In the genomic region with DNA sequence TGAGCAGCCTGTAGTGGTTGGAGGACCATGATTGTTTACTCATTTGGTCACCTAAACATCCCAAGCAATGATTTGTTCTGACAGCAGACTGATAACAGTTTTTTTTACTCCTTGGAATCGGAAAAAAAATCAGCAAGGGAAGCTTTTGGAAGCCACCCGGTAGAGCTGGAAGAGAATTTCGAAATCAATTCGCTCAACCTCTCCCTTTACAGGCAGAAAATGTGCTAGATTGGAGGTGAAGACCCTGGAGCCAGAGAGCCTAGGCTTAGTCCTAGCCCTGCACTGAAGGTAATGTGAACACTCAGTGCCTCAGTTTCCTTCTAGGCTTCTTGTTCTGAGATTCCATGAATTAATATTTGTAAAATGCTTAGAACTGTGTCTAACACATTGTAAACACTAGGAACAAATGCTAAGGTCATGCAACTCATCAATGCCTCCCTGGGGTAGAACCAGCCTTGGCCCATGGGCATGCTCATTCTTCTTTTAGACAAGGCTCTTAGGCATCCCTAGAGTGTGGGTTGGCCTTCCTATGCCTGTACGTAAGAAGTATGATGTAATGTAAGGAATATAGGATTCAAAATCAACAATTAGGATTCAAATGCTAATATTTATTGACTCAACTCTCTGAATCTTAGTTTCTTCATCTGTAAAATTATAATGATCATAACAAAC, we compare ENCODE assay signal across 4 cellular contexts.
TF ChIP-seq lines count a peak whose summit lies in the region.

No MANE protein-coding gene starts in this region.

TF ChIP-seq in SK-N-SH, 30 proteins besides CTCF, POLR2A, EP300 and RAD21 (continued from another document and continues in another):
- TF ChIP-seq, protein P1, sequence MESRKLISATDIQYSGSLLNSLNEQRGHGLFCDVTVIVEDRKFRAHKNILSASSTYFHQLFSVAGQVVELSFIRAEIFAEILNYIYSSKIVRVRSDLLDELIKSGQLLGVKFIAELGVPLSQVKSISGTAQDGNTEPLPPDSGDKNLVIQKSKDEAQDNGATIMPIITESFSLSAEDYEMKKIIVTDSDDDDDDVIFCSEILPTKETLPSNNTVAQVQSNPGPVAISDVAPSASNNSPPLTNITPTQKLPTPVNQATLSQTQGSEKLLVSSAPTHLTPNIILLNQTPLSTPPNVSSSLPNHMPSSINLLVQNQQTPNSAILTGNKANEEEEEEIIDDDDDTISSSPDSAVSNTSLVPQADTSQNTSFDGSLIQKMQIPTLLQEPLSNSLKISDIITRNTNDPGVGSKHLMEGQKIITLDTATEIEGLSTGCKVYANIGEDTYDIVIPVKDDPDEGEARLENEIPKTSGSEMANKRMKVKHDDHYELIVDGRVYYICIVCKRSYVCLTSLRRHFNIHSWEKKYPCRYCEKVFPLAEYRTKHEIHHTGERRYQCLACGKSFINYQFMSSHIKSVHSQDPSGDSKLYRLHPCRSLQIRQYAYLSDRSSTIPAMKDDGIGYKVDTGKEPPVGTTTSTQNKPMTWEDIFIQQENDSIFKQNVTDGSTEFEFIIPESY (IDR thresholded peaks at IDR 0.05; ENCODE audit: borderline replicate concordance, low read depth): no peak
- TF ChIP-seq EZH2phosphoT487 (IDR thresholded peaks at IDR 0.05; ENCODE audit: borderline replicate concordance, low read depth): no peak
- TF ChIP-seq, protein P2, sequence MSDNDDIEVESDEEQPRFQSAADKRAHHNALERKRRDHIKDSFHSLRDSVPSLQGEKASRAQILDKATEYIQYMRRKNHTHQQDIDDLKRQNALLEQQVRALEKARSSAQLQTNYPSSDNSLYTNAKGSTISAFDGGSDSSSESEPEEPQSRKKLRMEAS (IDR thresholded peaks at IDR 0.05; ENCODE audit: low read depth): no peak
- TF ChIP-seq, protein P3, sequence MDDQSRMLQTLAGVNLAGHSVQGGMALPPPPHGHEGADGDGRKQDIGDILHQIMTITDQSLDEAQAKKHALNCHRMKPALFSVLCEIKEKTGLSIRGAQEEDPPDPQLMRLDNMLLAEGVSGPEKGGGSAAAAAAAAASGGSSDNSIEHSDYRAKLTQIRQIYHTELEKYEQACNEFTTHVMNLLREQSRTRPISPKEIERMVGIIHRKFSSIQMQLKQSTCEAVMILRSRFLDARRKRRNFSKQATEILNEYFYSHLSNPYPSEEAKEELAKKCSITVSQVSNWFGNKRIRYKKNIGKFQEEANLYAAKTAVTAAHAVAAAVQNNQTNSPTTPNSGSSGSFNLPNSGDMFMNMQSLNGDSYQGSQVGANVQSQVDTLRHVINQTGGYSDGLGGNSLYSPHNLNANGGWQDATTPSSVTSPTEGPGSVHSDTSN (IDR thresholded peaks at IDR 0.05): no peak
- TF ChIP-seq, protein P4, sequence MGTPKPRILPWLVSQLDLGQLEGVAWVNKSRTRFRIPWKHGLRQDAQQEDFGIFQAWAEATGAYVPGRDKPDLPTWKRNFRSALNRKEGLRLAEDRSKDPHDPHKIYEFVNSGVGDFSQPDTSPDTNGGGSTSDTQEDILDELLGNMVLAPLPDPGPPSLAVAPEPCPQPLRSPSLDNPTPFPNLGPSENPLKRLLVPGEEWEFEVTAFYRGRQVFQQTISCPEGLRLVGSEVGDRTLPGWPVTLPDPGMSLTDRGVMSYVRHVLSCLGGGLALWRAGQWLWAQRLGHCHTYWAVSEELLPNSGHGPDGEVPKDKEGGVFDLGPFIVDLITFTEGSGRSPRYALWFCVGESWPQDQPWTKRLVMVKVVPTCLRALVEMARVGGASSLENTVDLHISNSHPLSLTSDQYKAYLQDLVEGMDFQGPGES (IDR thresholded peaks at IDR 0.05; ENCODE audit: low read depth, low read length): no peak
- TF ChIP-seq POLR2AphosphoS5 (IDR thresholded peaks at IDR 0.05; ENCODE audit: low read depth, low read length): no peak

TF ChIP-seq in SK-N-SH treated with all-trans-retinoic acid at 6 μM for 48 hours, 23 proteins besides CTCF, POLR2A, EP300 and RAD21:
- TF ChIP-seq, protein P5, sequence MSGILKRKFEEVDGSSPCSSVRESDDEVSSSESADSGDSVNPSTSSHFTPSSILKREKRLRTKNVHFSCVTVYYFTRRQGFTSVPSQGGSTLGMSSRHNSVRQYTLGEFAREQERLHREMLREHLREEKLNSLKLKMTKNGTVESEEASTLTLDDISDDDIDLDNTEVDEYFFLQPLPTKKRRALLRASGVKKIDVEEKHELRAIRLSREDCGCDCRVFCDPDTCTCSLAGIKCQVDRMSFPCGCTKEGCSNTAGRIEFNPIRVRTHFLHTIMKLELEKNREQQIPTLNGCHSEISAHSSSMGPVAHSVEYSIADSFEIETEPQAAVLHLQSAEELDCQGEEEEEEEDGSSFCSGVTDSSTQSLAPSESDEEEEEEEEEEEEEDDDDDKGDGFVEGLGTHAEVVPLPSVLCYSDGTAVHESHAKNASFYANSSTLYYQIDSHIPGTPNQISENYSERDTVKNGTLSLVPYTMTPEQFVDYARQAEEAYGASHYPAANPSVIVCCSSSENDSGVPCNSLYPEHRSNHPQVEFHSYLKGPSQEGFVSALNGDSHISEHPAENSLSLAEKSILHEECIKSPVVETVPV (CRISPR knock-in tag; IDR thresholded peaks at IDR 0.05): no peak
- TF ChIP-seq ARNTL (CRISPR knock-in tag; IDR thresholded peaks at IDR 0.05; ENCODE audit: borderline replicate concordance, low read depth) (no peak), ESRRG (CRISPR knock-in tag; IDR thresholded peaks at IDR 0.05) (no peak), ZFP30 (CRISPR knock-in tag; IDR thresholded peaks at IDR 0.05) (no peak), ZNF8 (CRISPR knock-in tag; IDR thresholded peaks at IDR 0.05) (no peak)

TF ChIP-seq in HEK293, 187 proteins besides CTCF, POLR2A, EP300 and RAD21 (continued from another document):
- TF ChIP-seq ZNF624 (tag by site-specific recombination; IDR thresholded peaks at IDR 0.05) (no peak), ZNF701 (tag by site-specific recombination; IDR thresholded peaks at IDR 0.05) (no peak)
TF ChIP-seq in HEK293: peak in this region for 1.

TF ChIP-seq in WTC11, 78 proteins besides CTCF, POLR2A, EP300 and RAD21 (continued from another document):
- TF ChIP-seq, protein P6, sequence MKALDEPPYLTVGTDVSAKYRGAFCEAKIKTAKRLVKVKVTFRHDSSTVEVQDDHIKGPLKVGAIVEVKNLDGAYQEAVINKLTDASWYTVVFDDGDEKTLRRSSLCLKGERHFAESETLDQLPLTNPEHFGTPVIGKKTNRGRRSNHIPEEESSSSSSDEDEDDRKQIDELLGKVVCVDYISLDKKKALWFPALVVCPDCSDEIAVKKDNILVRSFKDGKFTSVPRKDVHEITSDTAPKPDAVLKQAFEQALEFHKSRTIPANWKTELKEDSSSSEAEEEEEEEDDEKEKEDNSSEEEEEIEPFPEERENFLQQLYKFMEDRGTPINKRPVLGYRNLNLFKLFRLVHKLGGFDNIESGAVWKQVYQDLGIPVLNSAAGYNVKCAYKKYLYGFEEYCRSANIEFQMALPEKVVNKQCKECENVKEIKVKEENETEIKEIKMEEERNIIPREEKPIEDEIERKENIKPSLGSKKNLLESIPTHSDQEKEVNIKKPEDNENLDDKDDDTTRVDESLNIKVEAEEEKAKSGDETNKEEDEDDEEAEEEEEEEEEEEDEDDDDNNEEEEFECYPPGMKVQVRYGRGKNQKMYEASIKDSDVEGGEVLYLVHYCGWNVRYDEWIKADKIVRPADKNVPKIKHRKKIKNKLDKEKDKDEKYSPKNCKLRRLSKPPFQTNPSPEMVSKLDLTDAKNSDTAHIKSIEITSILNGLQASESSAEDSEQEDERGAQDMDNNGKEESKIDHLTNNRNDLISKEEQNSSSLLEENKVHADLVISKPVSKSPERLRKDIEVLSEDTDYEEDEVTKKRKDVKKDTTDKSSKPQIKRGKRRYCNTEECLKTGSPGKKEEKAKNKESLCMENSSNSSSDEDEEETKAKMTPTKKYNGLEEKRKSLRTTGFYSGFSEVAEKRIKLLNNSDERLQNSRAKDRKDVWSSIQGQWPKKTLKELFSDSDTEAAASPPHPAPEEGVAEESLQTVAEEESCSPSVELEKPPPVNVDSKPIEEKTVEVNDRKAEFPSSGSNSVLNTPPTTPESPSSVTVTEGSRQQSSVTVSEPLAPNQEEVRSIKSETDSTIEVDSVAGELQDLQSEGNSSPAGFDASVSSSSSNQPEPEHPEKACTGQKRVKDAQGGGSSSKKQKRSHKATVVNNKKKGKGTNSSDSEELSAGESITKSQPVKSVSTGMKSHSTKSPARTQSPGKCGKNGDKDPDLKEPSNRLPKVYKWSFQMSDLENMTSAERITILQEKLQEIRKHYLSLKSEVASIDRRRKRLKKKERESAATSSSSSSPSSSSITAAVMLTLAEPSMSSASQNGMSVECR (CRISPR knock-in tag; IDR thresholded peaks at IDR 0.05; ENCODE audit: borderline replicate concordance): no peak
- TF ChIP-seq EMX1 (CRISPR knock-in tag; IDR thresholded peaks at IDR 0.05): no peak
- no peak for TF ChIP-seq TEAD1 (CRISPR knock-in tag; IDR thresholded peaks at IDR 0.05)
- no peak for TF ChIP-seq ZNF671 (CRISPR knock-in tag; IDR thresholded peaks at IDR 0.05)
- TF ChIP-seq CBFB (CRISPR knock-in tag; IDR thresholded peaks at IDR 0.05; ENCODE audit: low read depth): no peak
- TF ChIP-seq, protein P7, sequence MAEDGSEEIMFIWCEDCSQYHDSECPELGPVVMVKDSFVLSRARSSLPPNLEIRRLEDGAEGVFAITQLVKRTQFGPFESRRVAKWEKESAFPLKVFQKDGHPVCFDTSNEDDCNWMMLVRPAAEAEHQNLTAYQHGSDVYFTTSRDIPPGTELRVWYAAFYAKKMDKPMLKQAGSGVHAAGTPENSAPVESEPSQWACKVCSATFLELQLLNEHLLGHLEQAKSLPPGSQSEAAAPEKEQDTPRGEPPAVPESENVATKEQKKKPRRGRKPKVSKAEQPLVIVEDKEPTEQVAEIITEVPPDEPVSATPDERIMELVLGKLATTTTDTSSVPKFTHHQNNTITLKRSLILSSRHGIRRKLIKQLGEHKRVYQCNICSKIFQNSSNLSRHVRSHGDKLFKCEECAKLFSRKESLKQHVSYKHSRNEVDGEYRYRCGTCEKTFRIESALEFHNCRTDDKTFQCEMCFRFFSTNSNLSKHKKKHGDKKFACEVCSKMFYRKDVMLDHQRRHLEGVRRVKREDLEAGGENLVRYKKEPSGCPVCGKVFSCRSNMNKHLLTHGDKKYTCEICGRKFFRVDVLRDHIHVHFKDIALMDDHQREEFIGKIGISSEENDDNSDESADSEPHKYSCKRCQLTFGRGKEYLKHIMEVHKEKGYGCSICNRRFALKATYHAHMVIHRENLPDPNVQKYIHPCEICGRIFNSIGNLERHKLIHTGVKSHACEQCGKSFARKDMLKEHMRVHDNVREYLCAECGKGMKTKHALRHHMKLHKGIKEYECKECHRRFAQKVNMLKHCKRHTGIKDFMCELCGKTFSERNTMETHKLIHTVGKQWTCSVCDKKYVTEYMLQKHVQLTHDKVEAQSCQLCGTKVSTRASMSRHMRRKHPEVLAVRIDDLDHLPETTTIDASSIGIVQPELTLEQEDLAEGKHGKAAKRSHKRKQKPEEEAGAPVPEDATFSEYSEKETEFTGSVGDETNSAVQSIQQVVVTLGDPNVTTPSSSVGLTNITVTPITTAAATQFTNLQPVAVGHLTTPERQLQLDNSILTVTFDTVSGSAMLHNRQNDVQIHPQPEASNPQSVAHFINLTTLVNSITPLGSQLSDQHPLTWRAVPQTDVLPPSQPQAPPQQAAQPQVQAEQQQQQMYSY (CRISPR knock-in tag; IDR thresholded peaks at IDR 0.05): no peak
